Comparison of ENCODE assay signal across 18 cellular contexts in genomic region chr5:97560176-97560993, GRCh38.
DNase-seq lines count a peak whose midpoint lies in the region; ATAC-seq and TF ChIP-seq lines count a peak whose summit lies in the region.
"Had no signal": no experiment of that assay in that cellular context is flagged by ENCODE, and none has a peak within 500 bp of the region (broad histone marks: within the 10 kb centered on the region; RNA-seq: fewer than 3 reads in every experiment).

No MANE protein-coding gene starts in this region.

- H3K4me3 ChIP-seq in breast epithelium = no peak overlapping the region
- H3K4me3 ChIP-seq: A549 had no signal

- peak; percentile 23 for DNase-seq in EH (ENCODE audit: low read depth)
- DNase-seq in breast epithelium (ENCODE audit: low spot score in 2 of 2) = peak in 1 of 2 donors; percentile 19
- DNase-seq in foreskin keratinocyte = peak; percentile 87 to 95
- peak; percentile 36 for DNase-seq in pons (ENCODE audit: low spot score)
- DNase-seq in CD1c-positive myeloid dendritic cell (ENCODE audit: extremely low spot score) = no peak
- DNase-seq in omental fat pad (ENCODE audit: low spot score) = no peak
- DNase-seq in AML-193 (lab: John Stamatoyannopoulos, UW) = no peak
- DNase-seq: DMS79 treated with DMSO at 0.1 percent for 48 hours, H7, HFFc6, Kasumi-1, MM.1S, NCI-H1092 treated with DMSO at 0.1 percent for 48 hours, NCI-H1694, NCI-H748 treated with DMSO at 0.1 percent for 48 hours, SHP77 treated with DMSO at 0.1 percent for 48 hours had no signal

- intact Hi-C loops in breast epithelium (cut with DNase I; ENCODE audit: low total_unique reads) = no loop called here

- H3K4me1 ChIP-seq in breast epithelium (peaks cover 0 to 4% of the 10 kb centered on the region in 2 donors), foreskin keratinocyte (peaks cover 16% of the 10 kb centered on the region)
- H3K4me1 ChIP-seq: A549 had no signal

- H3K27ac ChIP-seq in breast epithelium (peak overlapping the region; percentile 68 to 84), foreskin keratinocyte (peak overlapping the region; percentile 17)
- H3K27ac ChIP-seq: A549 had no signal

- TF ChIP-seq CTCF in breast epithelium (IDR thresholded peaks at IDR 0.05) (no peak), foreskin keratinocyte (conservative IDR thresholded peaks at IDR 0.05) (no peak), omental fat pad (IDR thresholded peaks at IDR 0.05) (no peak)

- ATAC-seq in foreskin keratinocyte (peak; percentile 94), omental fat pad (ENCODE audit: low FRiP score) (no peak), HG03460 (IDR thresholded peaks at IDR 0.05; ENCODE audit: unreplicated experiment) (no peak)
- ATAC-seq: A549 had no signal

- no peak for TF ChIP-seq POLR2A in breast epithelium (IDR thresholded peaks at IDR 0.05)

- no peaks in the 10 kb centered on the region for H3K36me3 ChIP-seq in breast epithelium

- H3K9me3 ChIP-seq in breast epithelium = no peaks in the 10 kb centered on the region
- H3K9me3 ChIP-seq: A549 had no signal

- H3K27me3 ChIP-seq in breast epithelium (no peaks in the 10 kb centered on the region), foreskin keratinocyte (no peaks in the 10 kb centered on the region)

Comparison
In these comparisons a context has a peak if more than half of its experiments do, and no peak if none do; other contexts are left out.
1. DNase-seq: peak in EH (single experiment), foreskin keratinocyte (2 of 2) and pons (single experiment); none in CD1c-positive myeloid dendritic cell (single experiment), omental fat pad (single experiment) and AML-193 (0 of 2).